In genomic region chr4:184284742-184285141, GRCh38 we compare ENCODE assay signal across 17 cellular contexts.
DNase-seq lines count a peak whose midpoint lies in the region; ATAC-seq and TF ChIP-seq lines count a peak whose summit lies in the region.
"Had no signal": no experiment of that assay in that cellular context is flagged by ENCODE, and none has a peak within 500 bp of the region (broad histone marks: within the 10 kb centered on the region; RNA-seq: fewer than 3 reads in every experiment).

No MANE protein-coding gene starts in this region.

- peaks cover 30 to 62% (median 56%) of the 10 kb centered on the region in 4 donors for H3K4me1 Mint-ChIP-seq in CD4-positive, CD25-positive, alpha-beta regulatory T cell
- H3K4me1 Mint-ChIP-seq in CD14-positive monocyte (peaks cover 38% of the 10 kb centered on the region), immature natural killer cell (peaks cover 20 to 29% of the 10 kb centered on the region in 2 donors)

- H3K27me3 Mint-ChIP-seq in CD4-positive, CD25-positive, alpha-beta regulatory T cell: no peaks in the 10 kb centered on the region
- H3K27me3 Mint-ChIP-seq in CD14-positive monocyte (ENCODE audit: low read depth in 3 of 3): no peaks in the 10 kb centered on the region
- peaks cover 0 to 3% (median 3%) of the 10 kb centered on the region in 3 donors for H3K27me3 Mint-ChIP-seq in immature natural killer cell (ENCODE audit: low read depth in 3 of 3)

- peak; percentile 9 for TF ChIP-seq POLR2A in GM18526 (IDR thresholded peaks at IDR 0.05; ENCODE audit: extremely low read depth, insufficient read length)

- H3K4me3 Mint-ChIP-seq in CD4-positive, CD25-positive, alpha-beta regulatory T cell: peak overlapping the region in 1 of 4 donors; percentile 12
- no peak overlapping the region for H3K4me3 Mint-ChIP-seq in CD14-positive monocyte
- H3K4me3 Mint-ChIP-seq in immature natural killer cell: no peak overlapping the region

- H3K4me1 ChIP-seq in CD4-positive, CD25-positive, alpha-beta regulatory T cell (ENCODE audit: control insufficient read depth, insufficient read depth, low read length, poor library complexity, severe bottlenecking): peaks cover 55% of the 10 kb centered on the region
- peaks cover 28 to 45% of the 10 kb centered on the region in 2 donors for H3K4me1 ChIP-seq in mucosa of rectum (ENCODE audit: control insufficient read depth in 2 of 2, insufficient read depth in 2 of 2, low read length in 2 of 2)
- H3K4me1 ChIP-seq: A549 had no signal

- H3K9me3 ChIP-seq in CD4-positive, CD25-positive, alpha-beta regulatory T cell (ENCODE audit: control insufficient read depth in 2 of 2, low read length in 2 of 2): no peaks in the 10 kb centered on the region
- no peaks in the 10 kb centered on the region for H3K9me3 ChIP-seq in SU-DHL-6 (ENCODE audit: insufficient read depth, low read length)
- no peaks in the 10 kb centered on the region for H3K9me3 ChIP-seq in mucosa of rectum (ENCODE audit: control insufficient read depth in 2 of 2, low read length in 2 of 2)
- H3K9me3 ChIP-seq: A549, HAP-1 had no signal

- no peak for ATAC-seq in CD4-positive, CD25-positive, alpha-beta regulatory T cell (ENCODE audit: low read depth in 2 of 2)
- no peak for ATAC-seq in GM21360 (IDR thresholded peaks at IDR 0.05; ENCODE audit: unreplicated experiment)
- ATAC-seq: A549, HepG2 had no signal

- no peak for DNase-seq in CD4-positive, CD25-positive, alpha-beta regulatory T cell
- DNase-seq in CD14-positive monocyte (ENCODE audit: low spot score) (no peak), immature natural killer cell (no peak), COLO829 (ENCODE audit: low spot score) (no peak)
- DNase-seq: DMS79 treated with DMSO at 0.1 percent for 48 hours, GF-D8, MV-4-11, NCI-H1436 treated with DMSO at 0.1 percent for 48 hours, NCI-H226, PC-9 had no signal

- no peaks in the 10 kb centered on the region for H3K36me3 Mint-ChIP-seq in CD4-positive, CD25-positive, alpha-beta regulatory T cell
- H3K36me3 Mint-ChIP-seq in CD14-positive monocyte (no peaks in the 10 kb centered on the region), immature natural killer cell (no peaks in the 10 kb centered on the region)

- no peak for TF ChIP-seq CTCF in SU-DHL-6 (IDR thresholded peaks at IDR 0.05; ENCODE audit: insufficient read depth, low read length, poor library complexity, severe bottlenecking)
- TF ChIP-seq CTCF in CD14-positive monocyte (IDR thresholded peaks at IDR 0.05): no peak

- no peak overlapping the region for H2AFZ ChIP-seq in SU-DHL-6 (ENCODE audit: low read depth, low read length, severe bottlenecking)
- H2AFZ ChIP-seq: PC-9 had no signal

- no peaks in the 10 kb centered on the region for H4K20me1 ChIP-seq in SU-DHL-6 (ENCODE audit: low read depth, low read length)

- H3K9me3 Mint-ChIP-seq in CD4-positive, CD25-positive, alpha-beta regulatory T cell: no peaks in the 10 kb centered on the region
- H3K9me3 Mint-ChIP-seq in CD14-positive monocyte (no peaks in the 10 kb centered on the region), immature natural killer cell (no peaks in the 10 kb centered on the region)

- H3K27ac ChIP-seq in CD4-positive, CD25-positive, alpha-beta regulatory T cell (ENCODE audit: insufficient read depth, low read length, poor library complexity, severe bottlenecking): no peak overlapping the region
- H3K27ac ChIP-seq in SU-DHL-6 (ENCODE audit: low read depth, low read length): peak overlapping the region; percentile 97
- H3K27ac ChIP-seq in mucosa of rectum (ENCODE audit: low read depth in 2 of 2, low read length in 2 of 2): peak overlapping the region; percentile 76 to 84
- H3K27ac ChIP-seq: A549, PC-9 had no signal

- H3F3A ChIP-seq in SU-DHL-6 (ENCODE audit: insufficient read depth): peaks cover 69% of the 10 kb centered on the region

- H3K27me3 ChIP-seq in CD4-positive, CD25-positive, alpha-beta regulatory T cell (ENCODE audit: control insufficient read depth, insufficient read depth, low read length): no peaks in the 10 kb centered on the region
- H3K27me3 ChIP-seq in SU-DHL-6 (ENCODE audit: low read length) (no peaks in the 10 kb centered on the region), mucosa of rectum (ENCODE audit: control insufficient read depth in 2 of 2, insufficient read depth in 2 of 2, low read length in 2 of 2) (no peaks in the 10 kb centered on the region)

- H3K79me2 ChIP-seq in SU-DHL-6 (ENCODE audit: insufficient read depth, low read length): no peaks in the 10 kb centered on the region

- intact Hi-C loops in CD14-positive monocyte (cut with micrococcal nuclease): no loop called here

- no peak overlapping the region for H3K4me3 ChIP-seq in CD4-positive, CD25-positive, alpha-beta regulatory T cell (ENCODE audit: low read depth, low read length)
- H3K4me3 ChIP-seq in SU-DHL-6 (ENCODE audit: insufficient read depth, low read length, poor library complexity, severe bottlenecking): peak overlapping the region; percentile 22
- H3K4me3 ChIP-seq in mucosa of rectum (ENCODE audit: low read length in 2 of 2): no peak overlapping the region
- H3K4me3 ChIP-seq: A549, HAP-1, PC-9 had no signal

- H3K9me2 ChIP-seq in SU-DHL-6 (replicated peaks; ENCODE audit: insufficient read depth, low read length): no peaks in the 10 kb centered on the region

- H3K4me2 ChIP-seq in SU-DHL-6 (ENCODE audit: low read depth, low read length, poor library complexity, severe bottlenecking): peak overlapping the region; percentile 75
- H3K4me2 ChIP-seq: A549, PC-9 had no signal

- no peaks in the 10 kb centered on the region for H3K36me3 ChIP-seq in CD4-positive, CD25-positive, alpha-beta regulatory T cell (ENCODE audit: control insufficient read depth, insufficient read depth, low read length)
- no peaks in the 10 kb centered on the region for H3K36me3 ChIP-seq in SU-DHL-6 (ENCODE audit: low read length)
- H3K36me3 ChIP-seq in mucosa of rectum (ENCODE audit: control insufficient read depth in 2 of 2, insufficient read depth in 2 of 2, low read length in 2 of 2): no peaks in the 10 kb centered on the region
- H3K36me3 ChIP-seq: HAP-1 had no signal

- H3K27ac Mint-ChIP-seq in CD4-positive, CD25-positive, alpha-beta regulatory T cell: peak overlapping the region in 2 of 3 donors; percentile 39 to 82
- H3K27ac Mint-ChIP-seq in CD14-positive monocyte (no peak overlapping the region), immature natural killer cell (no peak overlapping the region)

- H3K9ac ChIP-seq in SU-DHL-6 (ENCODE audit: low read length) (peak overlapping the region; percentile 59), mucosa of rectum (ENCODE audit: low read depth in 1 of 2, low read length in 2 of 2) (no peak overlapping the region)

Comparison
In these comparisons a context has a peak if more than half of its experiments do, and no peak if none do; other contexts are left out.
1. H3K27ac Mint-ChIP-seq: peak in CD4-positive, CD25-positive, alpha-beta regulatory T cell (2 of 3); none in CD14-positive monocyte (0 of 7) and immature natural killer cell (0 of 6).